ENCODE assay signal across 1 cellular context in genomic region chr17:27352481-27353460, GRCh38.
A peak's percentile ranks its signal among the peaks of the same experiment; 100 is the strongest.
TF ChIP-seq lines count a peak whose summit lies in the region.

No MANE protein-coding gene starts in this region.

TF ChIP-seq in H1, 55 proteins besides CTCF, POLR2A, EP300 and RAD21:
- peak; percentile 73; the same call in 1 of the 2 replicates for TF ChIP-seq KDM1A (IDR thresholded peaks at IDR 0.05; ENCODE audit: borderline replicate concordance, low read length)
- no peak for TF ChIP-seq MAFK (IDR thresholded peaks at IDR 0.05; ENCODE audit: low read depth, low read length)
- peak; percentile 41 for TF ChIP-seq POLR2AphosphoS5 (IDR thresholded peaks at IDR 0.05; ENCODE audit: low read depth, low read length)
